Comparison of ENCODE assay signal across 17 cellular contexts in the genomic region with DNA sequence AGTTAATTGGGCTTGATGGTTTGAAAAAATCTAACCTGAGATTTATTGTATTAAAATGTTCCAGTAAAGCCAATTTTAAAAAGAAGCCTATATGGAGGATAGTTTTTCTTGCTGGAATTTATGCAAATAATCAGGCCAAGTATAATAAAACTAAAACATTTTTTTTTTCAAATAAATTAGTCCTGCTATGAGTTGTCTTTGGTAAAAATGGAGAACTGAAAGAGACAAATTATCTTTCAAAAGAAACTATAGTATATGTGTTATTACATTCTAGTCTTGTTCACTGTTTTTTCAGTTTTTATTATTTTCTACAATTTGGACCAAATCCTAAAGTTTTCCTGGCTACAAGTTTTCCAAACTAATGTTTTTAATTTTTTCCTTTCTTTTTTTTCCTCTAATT.
"Had no signal": no experiment of that assay in that cellular context is flagged by ENCODE, and none has a peak within 500 bp of the region (broad histone marks: within the 10 kb centered on the region; RNA-seq: fewer than 3 reads in every experiment).

No MANE protein-coding gene starts in this region.

- DNase-seq: effector memory CD8-positive, alpha-beta T cell; glutamatergic neuron; left cardiac atrium; left ventricle myocardium inferior; lower lobe of right lung; midbrain; naive B cell; posterior cingulate gyrus; sigmoid colon; stimulated activated CD4-positive, alpha-beta T cell treated with anti-CD3 and anti-CD28 coated beads, Interleukin-2, amount 100 ng/mL, for 24 hours; stimulated activated CD4-positive, alpha-beta T cell treated with anti-CD3 and anti-CD28 coated beads, Interleukin-4, amount 100 ng/mL, for 4 hours; stimulated activated naive CD4-positive, alpha-beta T cell; stomach; substantia nigra; transverse colon had no signal

- FAIRE-seq: keratinocyte had no signal

- ATAC-seq: effector memory CD8-positive, alpha-beta T cell; gastroesophageal sphincter; left cardiac atrium; lower lobe of right lung had no signal
